ENCODE assay signal across 8 cellular contexts in the genomic region with DNA sequence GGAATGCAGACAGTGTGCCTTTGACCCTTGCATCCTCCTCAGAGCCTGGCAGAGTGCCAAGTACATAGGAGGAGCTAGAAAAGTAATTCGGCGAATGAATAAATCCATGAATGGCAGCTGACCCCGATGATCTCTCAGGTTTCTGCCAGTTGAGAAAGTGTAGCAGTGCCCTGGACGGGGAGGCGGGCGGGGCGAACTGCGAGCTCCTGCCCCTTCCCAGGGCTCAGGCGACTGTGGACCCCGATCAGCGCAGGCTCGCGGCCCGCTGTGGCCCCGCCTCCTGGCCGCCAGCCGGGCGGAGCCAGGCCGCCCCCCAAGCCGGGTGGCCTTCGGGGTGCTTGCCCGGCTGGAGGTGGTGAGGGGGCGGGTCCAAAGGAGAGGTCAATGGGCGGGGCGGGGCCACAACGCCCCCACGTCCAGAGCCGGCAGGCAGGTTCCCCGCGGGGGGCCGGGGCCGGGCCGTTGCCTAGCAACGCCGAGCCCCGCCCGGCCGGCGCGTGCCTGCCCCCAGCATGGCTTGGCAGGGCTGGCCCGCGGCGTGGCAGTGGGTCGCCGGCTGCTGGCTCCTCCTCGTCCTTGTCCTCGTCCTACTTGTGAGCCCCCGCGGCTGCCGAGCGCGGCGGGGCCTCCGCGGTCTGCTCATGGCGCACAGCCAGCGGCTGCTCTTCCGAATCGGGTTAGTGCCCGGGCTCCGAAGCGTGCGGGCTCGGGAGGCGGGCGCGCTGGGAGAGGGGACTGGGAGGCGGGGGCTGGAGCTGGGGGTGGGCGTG. TPM values are rescaled to one million over a fixed set of nuclear protein-coding genes. Genes with fewer than 3 reads are reported as not detected.
DNase-seq lines count a peak whose midpoint lies in the region; ATAC-seq and TF ChIP-seq lines count a peak whose summit lies in the region.

No MANE protein-coding gene starts in this region.

- H3K27ac ChIP-seq in Peyer's patch (peak overlapping the region; percentile 66 to 97 (median 80)), foreskin keratinocyte (no peak overlapping the region), neural progenitor cell (peak overlapping the region; percentile 34)

- peak; percentile 61 for DNase-seq in DMS 273 treated with DMSO at 0.1 percent for 48 hours (lab: John Stamatoyannopoulos, UW)
- DNase-seq in HuH-7.5 (ENCODE audit: low spot score), result peak; percentile 90
- DNase-seq in Peyer's patch, result peak; percentile 68 to 89 (median 88)
- peak; percentile 80 for DNase-seq in activated effector memory CD4-positive, alpha-beta T cell treated with anti-CD3 and anti-CD28 coated beads, Interleukin-2, amount 50 U/mL, for 16 hours
- peak in 1 of 2 donors; percentile 42 for DNase-seq in foreskin keratinocyte
- peak; percentile 97 for DNase-seq in neural progenitor cell (ENCODE audit: low spot score)
- DNase-seq in superior temporal gyrus (ENCODE audit: extremely low spot score), result peak; percentile 37

- H3K27me3 ChIP-seq in Peyer's patch, result no peaks in the 10 kb centered on the region
- no peaks in the 10 kb centered on the region for H3K27me3 ChIP-seq in foreskin keratinocyte
- no peaks in the 10 kb centered on the region for H3K27me3 ChIP-seq in neural progenitor cell

- H3K4me2 ChIP-seq in neural progenitor cell, result peak overlapping the region; percentile 86

- H4K20me1 ChIP-seq in neural progenitor cell (ENCODE audit: low read depth), result no peaks in the 10 kb centered on the region

- peak overlapping the region; percentile 6 for H3K27ac Mint-ChIP-seq in neural progenitor cell

- H3K4me3 ChIP-seq in Peyer's patch (peak overlapping the region; percentile 58 to 93 (median 70)), neural progenitor cell (peak overlapping the region; percentile 68)

- H3K4me1 Mint-ChIP-seq in neural progenitor cell, result peaks cover 40% of the 10 kb centered on the region

- H3K36me3 ChIP-seq in Peyer's patch (no peaks in the 10 kb centered on the region), neural progenitor cell (no peaks in the 10 kb centered on the region)

- H3K79me2 ChIP-seq in neural progenitor cell (ENCODE audit: low read depth), result peaks cover 4% of the 10 kb centered on the region

- TF ChIP-seq CTCF in Peyer's patch (IDR thresholded peaks at IDR 0.05), result no peak
- TF ChIP-seq CTCF in foreskin keratinocyte (conservative IDR thresholded peaks at IDR 0.05), result no peak
- no peak for TF ChIP-seq CTCF in neural progenitor cell (IDR thresholded peaks at IDR 0.05)

- peaks cover 3% of the 10 kb centered on the region for H3K9me3 Mint-ChIP-seq in neural progenitor cell

- peaks cover 27% of the 10 kb centered on the region for H3K27me3 Mint-ChIP-seq in neural progenitor cell (ENCODE audit: insufficient read depth, low read depth)

- H2AFZ ChIP-seq in neural progenitor cell (replicated peaks), result no peak overlapping the region

- H3K9ac ChIP-seq in neural progenitor cell, result no peak overlapping the region

- peak; percentile 34 to 74 for TF ChIP-seq POLR2A in Peyer's patch (IDR thresholded peaks at IDR 0.05)

- ATAC-seq in GM21526 (IDR thresholded peaks at IDR 0.05; ENCODE audit: low FRiP score, unreplicated experiment) (peak; percentile 57), foreskin keratinocyte (peak; percentile 65)

- H3K4me3 Mint-ChIP-seq in neural progenitor cell, result peak overlapping the region; percentile 93

- H3K4me1 ChIP-seq in Peyer's patch (peaks cover 0 to 39% (median 5%) of the 10 kb centered on the region in 4 donors), foreskin keratinocyte (peaks cover 14% of the 10 kb centered on the region), neural progenitor cell (peaks cover 40% of the 10 kb centered on the region)

- peaks cover 29% of the 10 kb centered on the region for H3F3A ChIP-seq in neural progenitor cell (ENCODE audit: low read depth)

- no peaks in the 10 kb centered on the region for H3K9me3 ChIP-seq in Peyer's patch
- H3K9me3 ChIP-seq in neural progenitor cell (ENCODE audit: low read depth), result no peaks in the 10 kb centered on the region

- no peaks in the 10 kb centered on the region for H3K36me3 Mint-ChIP-seq in neural progenitor cell

RNA-seq across cellular contexts. Expression of a gene that starts 30.6 kb away (rescaled TPM):
- total RNA-seq in Peyer's patch (100 to 1,000 TPM in 3 of 4 donors, 10 to 100 TPM in 1; 97.4 to 431 (median 280) TPM), foreskin keratinocyte (435 and 443 TPM in 2 replicates), neural progenitor cell (ENCODE audit: low replicate concordance) (11.1 and 14.1 TPM in 2 replicates)
- polyA plus RNA-seq in foreskin keratinocyte, result 367 and 396 TPM in 2 replicates

RNA-seq across cellular contexts. Expression of a gene that starts 33.7 kb away (rescaled TPM):
- total RNA-seq in Peyer's patch (not detected), foreskin keratinocyte (not detected in 2 replicates), neural progenitor cell (ENCODE audit: low replicate concordance) (3.1 and 6.2 TPM in 2 replicates)
- not detected in 2 replicates for polyA plus RNA-seq in foreskin keratinocyte

RNA-seq across cellular contexts. Expression of a gene that starts 52.6 kb away (rescaled TPM):
- total RNA-seq in Peyer's patch (100 to 1,000 TPM in 1 of 4 donors, 10 to 100 TPM in 3; 63.9 to 690 (median 70.4) TPM), foreskin keratinocyte (40.9 and 43.5 TPM in 2 replicates), neural progenitor cell (ENCODE audit: low replicate concordance) (13.5 and 31.1 TPM in 2 replicates)
- 65.1 and 66.6 TPM in 2 replicates for polyA plus RNA-seq in foreskin keratinocyte

RNA-seq across cellular contexts. Expression of a gene that starts 53.0 kb away (rescaled TPM):
- 100 to 1,000 TPM in 3 of 4 donors, 10 to 100 TPM in 1; 91.8 to 151 (median 115) TPM for total RNA-seq in Peyer's patch
- 101 and 108 TPM in 2 replicates for total RNA-seq in foreskin keratinocyte
- polyA plus RNA-seq in foreskin keratinocyte, result 114 and 120 TPM in 2 replicates
- total RNA-seq in neural progenitor cell (ENCODE audit: low replicate concordance), result 90.4 and 151 TPM in 2 replicates

RNA-seq across cellular contexts. Expression of a gene that starts 59.1 kb away (rescaled TPM):
- total RNA-seq in Peyer's patch, result 10 to 100 TPM in 2 of 4 donors, 1 to 10 TPM in 2; 2.8 to 21.5 (median 8.6) TPM
- total RNA-seq in foreskin keratinocyte, result 0.81 and 1.0 TPM in 2 replicates
- 0.91 and 1.0 TPM in 2 replicates for polyA plus RNA-seq in foreskin keratinocyte
- 0.03 TPM in 1 of 2 replicates, not detected in the other for total RNA-seq in neural progenitor cell (ENCODE audit: low replicate concordance)
